1 cellular context compared by ENCODE assay signal in the genomic region with DNA sequence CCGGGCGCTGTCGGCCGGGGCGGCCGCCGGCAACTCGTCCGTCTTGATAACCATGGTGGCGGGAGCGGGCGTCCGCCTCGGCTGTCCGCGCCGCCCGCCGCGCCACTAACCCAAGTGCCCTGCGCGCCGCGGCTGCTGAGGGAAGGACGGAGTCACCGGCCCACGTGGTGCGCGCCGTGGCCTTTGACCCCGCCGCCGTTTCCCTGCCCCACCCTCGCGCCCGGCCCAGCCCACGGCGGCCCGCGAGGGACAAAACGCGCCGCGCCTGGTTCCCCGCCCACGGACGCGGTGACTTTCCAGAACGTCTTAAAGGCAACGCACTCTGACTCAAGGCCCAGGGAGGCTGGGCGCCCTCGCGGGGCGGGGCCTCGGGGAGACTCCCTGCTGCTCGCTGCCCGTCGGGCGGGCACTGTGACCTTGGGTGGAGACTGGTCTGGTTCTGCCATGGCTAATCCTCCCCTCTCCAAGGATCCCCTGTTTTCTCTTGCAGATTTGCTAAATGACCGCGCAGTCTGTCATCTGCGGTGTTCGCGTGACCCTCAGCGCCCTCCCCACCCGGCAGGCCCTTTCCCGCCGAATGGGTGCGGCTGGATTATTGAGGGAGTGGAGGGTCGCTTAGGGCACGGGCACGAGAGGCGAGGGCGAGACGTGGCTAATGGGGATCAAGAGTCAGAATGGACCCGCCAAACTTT.
A peak's percentile ranks its signal among the peaks of the same experiment; 100 is the strongest.
TF ChIP-seq lines count a peak whose summit lies in the region.

A gene with protein sequence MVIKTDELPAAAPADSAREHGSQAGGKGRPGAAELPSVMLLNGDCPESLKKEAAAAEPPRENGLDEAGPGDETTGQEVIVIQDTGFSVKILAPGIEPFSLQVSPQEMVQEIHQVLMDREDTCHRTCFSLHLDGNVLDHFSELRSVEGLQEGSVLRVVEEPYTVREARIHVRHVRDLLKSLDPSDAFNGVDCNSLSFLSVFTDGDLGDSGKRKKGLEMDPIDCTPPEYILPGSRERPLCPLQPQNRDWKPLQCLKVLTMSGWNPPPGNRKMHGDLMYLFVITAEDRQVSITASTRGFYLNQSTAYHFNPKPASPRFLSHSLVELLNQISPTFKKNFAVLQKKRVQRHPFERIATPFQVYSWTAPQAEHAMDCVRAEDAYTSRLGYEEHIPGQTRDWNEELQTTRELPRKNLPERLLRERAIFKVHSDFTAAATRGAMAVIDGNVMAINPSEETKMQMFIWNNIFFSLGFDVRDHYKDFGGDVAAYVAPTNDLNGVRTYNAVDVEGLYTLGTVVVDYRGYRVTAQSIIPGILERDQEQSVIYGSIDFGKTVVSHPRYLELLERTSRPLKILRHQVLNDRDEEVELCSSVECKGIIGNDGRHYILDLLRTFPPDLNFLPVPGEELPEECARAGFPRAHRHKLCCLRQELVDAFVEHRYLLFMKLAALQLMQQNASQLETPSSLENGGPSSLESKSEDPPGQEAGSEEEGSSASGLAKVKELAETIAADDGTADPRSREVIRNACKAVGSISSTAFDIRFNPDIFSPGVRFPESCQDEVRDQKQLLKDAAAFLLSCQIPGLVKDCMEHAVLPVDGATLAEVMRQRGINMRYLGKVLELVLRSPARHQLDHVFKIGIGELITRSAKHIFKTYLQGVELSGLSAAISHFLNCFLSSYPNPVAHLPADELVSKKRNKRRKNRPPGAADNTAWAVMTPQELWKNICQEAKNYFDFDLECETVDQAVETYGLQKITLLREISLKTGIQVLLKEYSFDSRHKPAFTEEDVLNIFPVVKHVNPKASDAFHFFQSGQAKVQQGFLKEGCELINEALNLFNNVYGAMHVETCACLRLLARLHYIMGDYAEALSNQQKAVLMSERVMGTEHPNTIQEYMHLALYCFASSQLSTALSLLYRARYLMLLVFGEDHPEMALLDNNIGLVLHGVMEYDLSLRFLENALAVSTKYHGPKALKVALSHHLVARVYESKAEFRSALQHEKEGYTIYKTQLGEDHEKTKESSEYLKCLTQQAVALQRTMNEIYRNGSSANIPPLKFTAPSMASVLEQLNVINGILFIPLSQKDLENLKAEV (N-terminal part only) (minus strand): TSS at position 157 of the 692 bp plus-strand sequence. CDS start 103 bp downstream, at position 54.

TF ChIP-seq in HEK293, 187 proteins besides CTCF, POLR2A, EP300 and RAD21 (continued from another document and continues in another):
- TF ChIP-seq, protein P1, sequence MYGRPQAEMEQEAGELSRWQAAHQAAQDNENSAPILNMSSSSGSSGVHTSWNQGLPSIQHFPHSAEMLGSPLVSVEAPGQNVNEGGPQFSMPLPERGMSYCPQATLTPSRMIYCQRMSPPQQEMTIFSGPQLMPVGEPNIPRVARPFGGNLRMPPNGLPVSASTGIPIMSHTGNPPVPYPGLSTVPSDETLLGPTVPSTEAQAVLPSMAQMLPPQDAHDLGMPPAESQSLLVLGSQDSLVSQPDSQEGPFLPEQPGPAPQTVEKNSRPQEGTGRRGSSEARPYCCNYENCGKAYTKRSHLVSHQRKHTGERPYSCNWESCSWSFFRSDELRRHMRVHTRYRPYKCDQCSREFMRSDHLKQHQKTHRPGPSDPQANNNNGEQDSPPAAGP (tag by site-specific recombination; IDR thresholded peaks at IDR 0.05), result peak; percentile 84
- TF ChIP-seq, protein P2, sequence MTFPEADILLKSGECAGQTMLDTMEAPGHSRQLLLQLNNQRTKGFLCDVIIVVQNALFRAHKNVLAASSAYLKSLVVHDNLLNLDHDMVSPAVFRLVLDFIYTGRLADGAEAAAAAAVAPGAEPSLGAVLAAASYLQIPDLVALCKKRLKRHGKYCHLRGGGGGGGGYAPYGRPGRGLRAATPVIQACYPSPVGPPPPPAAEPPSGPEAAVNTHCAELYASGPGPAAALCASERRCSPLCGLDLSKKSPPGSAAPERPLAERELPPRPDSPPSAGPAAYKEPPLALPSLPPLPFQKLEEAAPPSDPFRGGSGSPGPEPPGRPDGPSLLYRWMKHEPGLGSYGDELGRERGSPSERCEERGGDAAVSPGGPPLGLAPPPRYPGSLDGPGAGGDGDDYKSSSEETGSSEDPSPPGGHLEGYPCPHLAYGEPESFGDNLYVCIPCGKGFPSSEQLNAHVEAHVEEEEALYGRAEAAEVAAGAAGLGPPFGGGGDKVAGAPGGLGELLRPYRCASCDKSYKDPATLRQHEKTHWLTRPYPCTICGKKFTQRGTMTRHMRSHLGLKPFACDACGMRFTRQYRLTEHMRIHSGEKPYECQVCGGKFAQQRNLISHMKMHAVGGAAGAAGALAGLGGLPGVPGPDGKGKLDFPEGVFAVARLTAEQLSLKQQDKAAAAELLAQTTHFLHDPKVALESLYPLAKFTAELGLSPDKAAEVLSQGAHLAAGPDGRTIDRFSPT (tag by site-specific recombination; IDR thresholded peaks at IDR 0.05), result peak; percentile 88
- TF ChIP-seq, protein P3, sequence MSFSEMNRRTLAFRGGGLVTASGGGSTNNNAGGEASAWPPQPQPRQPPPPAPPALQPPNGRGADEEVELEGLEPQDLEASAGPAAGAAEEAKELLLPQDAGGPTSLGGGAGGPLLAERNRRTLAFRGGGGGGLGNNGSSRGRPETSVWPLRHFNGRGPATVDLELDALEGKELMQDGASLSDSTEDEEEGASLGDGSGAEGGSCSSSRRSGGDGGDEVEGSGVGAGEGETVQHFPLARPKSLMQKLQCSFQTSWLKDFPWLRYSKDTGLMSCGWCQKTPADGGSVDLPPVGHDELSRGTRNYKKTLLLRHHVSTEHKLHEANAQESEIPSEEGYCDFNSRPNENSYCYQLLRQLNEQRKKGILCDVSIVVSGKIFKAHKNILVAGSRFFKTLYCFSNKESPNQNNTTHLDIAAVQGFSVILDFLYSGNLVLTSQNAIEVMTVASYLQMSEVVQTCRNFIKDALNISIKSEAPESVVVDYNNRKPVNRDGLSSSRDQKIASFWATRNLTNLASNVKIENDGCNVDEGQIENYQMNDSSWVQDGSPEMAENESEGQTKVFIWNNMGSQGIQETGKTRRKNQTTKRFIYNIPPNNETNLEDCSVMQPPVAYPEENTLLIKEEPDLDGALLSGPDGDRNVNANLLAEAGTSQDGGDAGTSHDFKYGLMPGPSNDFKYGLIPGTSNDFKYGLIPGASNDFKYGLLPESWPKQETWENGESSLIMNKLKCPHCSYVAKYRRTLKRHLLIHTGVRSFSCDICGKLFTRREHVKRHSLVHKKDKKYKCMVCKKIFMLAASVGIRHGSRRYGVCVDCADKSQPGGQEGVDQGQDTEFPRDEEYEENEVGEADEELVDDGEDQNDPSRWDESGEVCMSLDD (tag by site-specific recombination; IDR thresholded peaks at IDR 0.05), result peak; percentile 48; the same call in 1 of the 2 replicates
- TF ChIP-seq ZNF555 (tag by site-specific recombination; conservative IDR thresholded peaks at IDR 0.05), result no peak
- peak; percentile 95 for TF ChIP-seq ZNF561 (tag by site-specific recombination; IDR thresholded peaks at IDR 0.05; ENCODE audit: borderline replicate concordance)
- TF ChIP-seq ZNF394 (tag by site-specific recombination; IDR thresholded peaks at IDR 0.05; ENCODE audit: borderline replicate concordance), result peak; percentile 42; the same call in 1 of the 2 replicates
- TF ChIP-seq, protein P4, sequence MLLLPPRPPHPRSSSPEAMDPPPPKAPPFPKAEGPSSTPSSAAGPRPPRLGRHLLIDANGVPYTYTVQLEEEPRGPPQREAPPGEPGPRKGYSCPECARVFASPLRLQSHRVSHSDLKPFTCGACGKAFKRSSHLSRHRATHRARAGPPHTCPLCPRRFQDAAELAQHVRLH (tag by site-specific recombination; IDR thresholded peaks at IDR 0.05), result no peak
- TF ChIP-seq, protein P5, sequence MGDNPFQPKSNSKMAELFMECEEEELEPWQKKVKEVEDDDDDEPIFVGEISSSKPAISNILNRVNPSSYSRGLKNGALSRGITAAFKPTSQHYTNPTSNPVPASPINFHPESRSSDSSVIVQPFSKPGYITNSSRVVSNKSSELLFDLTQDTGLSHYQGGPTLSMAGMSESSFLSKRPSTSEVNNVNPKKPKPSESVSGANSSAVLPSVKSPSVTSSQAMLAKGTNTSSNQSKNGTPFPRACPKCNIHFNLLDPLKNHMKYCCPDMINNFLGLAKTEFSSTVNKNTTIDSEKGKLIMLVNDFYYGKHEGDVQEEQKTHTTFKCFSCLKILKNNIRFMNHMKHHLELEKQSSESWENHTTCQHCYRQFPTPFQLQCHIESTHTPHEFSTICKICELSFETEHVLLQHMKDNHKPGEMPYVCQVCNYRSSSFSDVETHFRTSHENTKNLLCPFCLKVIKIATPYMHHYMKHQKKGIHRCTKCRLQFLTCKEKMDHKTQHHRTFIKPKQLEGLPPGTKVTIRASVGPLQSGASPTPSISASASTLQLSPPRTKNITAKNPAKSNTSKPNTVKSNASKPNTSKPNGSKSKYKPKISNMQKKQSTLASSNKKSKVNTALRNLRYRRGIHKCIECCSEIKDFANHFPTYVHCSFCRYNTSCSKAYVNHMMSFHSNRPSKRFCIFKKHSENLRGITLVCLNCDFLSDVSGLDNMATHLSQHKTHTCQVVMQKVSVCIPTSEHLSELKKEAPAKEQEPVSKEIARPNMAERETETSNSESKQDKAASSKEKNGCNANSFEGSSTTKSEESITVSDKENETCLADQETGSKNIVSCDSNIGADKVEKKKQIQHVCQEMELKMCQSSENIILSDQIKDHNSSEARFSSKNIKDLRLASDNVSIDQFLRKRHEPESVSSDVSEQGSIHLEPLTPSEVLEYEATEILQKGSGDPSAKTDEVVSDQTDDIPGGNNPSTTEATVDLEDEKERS (tag by site-specific recombination; IDR thresholded peaks at IDR 0.05), result no peak
- TF ChIP-seq ZNF501 (tag by site-specific recombination; IDR thresholded peaks at IDR 0.05), result peak; percentile 76
- TF ChIP-seq ZNF785 (tag by site-specific recombination; IDR thresholded peaks at IDR 0.05), result no peak
- TF ChIP-seq MZF1 (tag by site-specific recombination; IDR thresholded peaks at IDR 0.05; ENCODE audit: borderline replicate concordance), result no peak; the same call in 1 of the 2 replicates
- no peak for TF ChIP-seq ZBTB21 (tag by site-specific recombination; IDR thresholded peaks at IDR 0.05)
- no peak for TF ChIP-seq HOXD13 (CRISPR knock-in tag; IDR thresholded peaks at IDR 0.05; ENCODE audit: borderline replicate concordance)
- TF ChIP-seq KLF7 (tag by site-specific recombination; IDR thresholded peaks at IDR 0.05; ENCODE audit: borderline replicate concordance), result peak; percentile 64; the same call in 1 of the 2 replicates
- TF ChIP-seq ZNF776 (tag by site-specific recombination; IDR thresholded peaks at IDR 0.05; ENCODE audit: borderline replicate concordance), result no peak
- TF ChIP-seq ZNF133 (tag by site-specific recombination; IDR thresholded peaks at IDR 0.05), result no peak
- TF ChIP-seq ZNF214 (tag by site-specific recombination; IDR thresholded peaks at IDR 0.05; ENCODE audit: borderline replicate concordance), result no peak
- peak; percentile 33; the same call in 1 of the 2 replicates for TF ChIP-seq WT1 (tag by site-specific recombination; IDR thresholded peaks at IDR 0.05)
- TF ChIP-seq YY1 (tag by site-specific recombination; IDR thresholded peaks at IDR 0.05), result 0 out of 2 replicates have a peak, but pooled peaks have one; percentile 53
- TF ChIP-seq, protein P6, sequence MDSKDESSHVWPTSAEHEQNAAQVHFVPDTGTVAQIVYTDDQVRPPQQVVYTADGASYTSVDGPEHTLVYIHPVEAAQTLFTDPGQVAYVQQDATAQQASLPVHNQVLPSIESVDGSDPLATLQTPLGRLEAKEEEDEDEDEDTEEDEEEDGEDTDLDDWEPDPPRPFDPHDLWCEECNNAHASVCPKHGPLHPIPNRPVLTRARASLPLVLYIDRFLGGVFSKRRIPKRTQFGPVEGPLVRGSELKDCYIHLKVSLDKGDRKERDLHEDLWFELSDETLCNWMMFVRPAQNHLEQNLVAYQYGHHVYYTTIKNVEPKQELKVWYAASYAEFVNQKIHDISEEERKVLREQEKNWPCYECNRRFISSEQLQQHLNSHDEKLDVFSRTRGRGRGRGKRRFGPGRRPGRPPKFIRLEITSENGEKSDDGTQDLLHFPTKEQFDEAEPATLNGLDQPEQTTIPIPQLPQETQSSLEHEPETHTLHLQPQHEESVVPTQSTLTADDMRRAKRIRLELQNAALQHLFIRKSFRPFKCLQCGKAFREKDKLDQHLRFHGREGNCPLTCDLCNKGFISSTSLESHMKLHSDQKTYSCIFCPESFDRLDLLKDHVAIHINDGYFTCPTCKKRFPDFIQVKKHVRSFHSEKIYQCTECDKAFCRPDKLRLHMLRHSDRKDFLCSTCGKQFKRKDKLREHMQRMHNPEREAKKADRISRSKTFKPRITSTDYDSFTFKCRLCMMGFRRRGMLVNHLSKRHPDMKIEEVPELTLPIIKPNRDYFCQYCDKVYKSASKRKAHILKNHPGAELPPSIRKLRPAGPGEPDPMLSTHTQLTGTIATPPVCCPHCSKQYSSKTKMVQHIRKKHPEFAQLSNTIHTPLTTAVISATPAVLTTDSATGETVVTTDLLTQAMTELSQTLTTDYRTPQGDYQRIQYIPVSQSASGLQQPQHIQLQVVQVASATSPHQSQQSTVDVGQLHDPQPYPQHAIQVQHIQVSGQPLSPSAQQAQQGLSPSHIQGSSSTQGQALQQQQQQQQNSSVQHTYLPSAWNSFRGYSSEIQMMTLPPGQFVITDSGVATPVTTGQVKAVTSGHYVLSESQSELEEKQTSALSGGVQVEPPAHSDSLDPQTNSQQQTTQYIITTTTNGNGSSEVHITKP (tag by site-specific recombination; IDR thresholded peaks at IDR 0.05), result peak; percentile 63
- TF ChIP-seq ZNF202 (tag by site-specific recombination; IDR thresholded peaks at IDR 0.05; ENCODE audit: borderline replicate concordance), result no peak
- no peak for TF ChIP-seq TCF7L2 (IDR thresholded peaks at IDR 0.05; ENCODE audit: borderline replicate concordance, low read depth, low read length)
- peak; percentile 82 for TF ChIP-seq ZBTB8A (tag by site-specific recombination; IDR thresholded peaks at IDR 0.05)
- no peak for TF ChIP-seq ZBTB7A (tag by site-specific recombination; IDR thresholded peaks at IDR 0.05; ENCODE audit: low read depth)
- TF ChIP-seq, protein P7, sequence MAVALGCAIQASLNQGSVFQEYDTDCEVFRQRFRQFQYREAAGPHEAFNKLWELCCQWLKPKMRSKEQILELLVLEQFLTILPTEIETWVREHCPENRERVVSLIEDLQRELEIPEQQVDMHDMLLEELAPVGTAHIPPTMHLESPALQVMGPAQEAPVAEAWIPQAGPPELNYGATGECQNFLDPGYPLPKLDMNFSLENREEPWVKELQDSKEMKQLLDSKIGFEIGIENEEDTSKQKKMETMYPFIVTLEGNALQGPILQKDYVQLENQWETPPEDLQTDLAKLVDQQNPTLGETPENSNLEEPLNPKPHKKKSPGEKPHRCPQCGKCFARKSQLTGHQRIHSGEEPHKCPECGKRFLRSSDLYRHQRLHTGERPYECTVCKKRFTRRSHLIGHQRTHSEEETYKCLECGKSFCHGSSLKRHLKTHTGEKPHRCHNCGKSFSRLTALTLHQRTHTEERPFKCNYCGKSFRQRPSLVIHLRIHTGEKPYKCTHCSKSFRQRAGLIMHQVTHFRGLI (tag by site-specific recombination; IDR thresholded peaks at IDR 0.05), result peak; percentile 73
- TF ChIP-seq ZNF175 (tag by site-specific recombination; IDR thresholded peaks at IDR 0.05), result no peak
- peak; percentile 74 for TF ChIP-seq SP2 (tag by site-specific recombination; IDR thresholded peaks at IDR 0.05)
- TF ChIP-seq ZNF146 (tag by site-specific recombination; IDR thresholded peaks at IDR 0.05), result no peak
- TF ChIP-seq, protein P8, sequence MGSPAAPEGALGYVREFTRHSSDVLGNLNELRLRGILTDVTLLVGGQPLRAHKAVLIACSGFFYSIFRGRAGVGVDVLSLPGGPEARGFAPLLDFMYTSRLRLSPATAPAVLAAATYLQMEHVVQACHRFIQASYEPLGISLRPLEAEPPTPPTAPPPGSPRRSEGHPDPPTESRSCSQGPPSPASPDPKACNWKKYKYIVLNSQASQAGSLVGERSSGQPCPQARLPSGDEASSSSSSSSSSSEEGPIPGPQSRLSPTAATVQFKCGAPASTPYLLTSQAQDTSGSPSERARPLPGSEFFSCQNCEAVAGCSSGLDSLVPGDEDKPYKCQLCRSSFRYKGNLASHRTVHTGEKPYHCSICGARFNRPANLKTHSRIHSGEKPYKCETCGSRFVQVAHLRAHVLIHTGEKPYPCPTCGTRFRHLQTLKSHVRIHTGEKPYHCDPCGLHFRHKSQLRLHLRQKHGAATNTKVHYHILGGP (tag by site-specific recombination; IDR thresholded peaks at IDR 0.05), result no peak
- peak; percentile 51; the same call in 1 of the 2 replicates for TF ChIP-seq ZNF610 (tag by site-specific recombination; IDR thresholded peaks at IDR 0.05; ENCODE audit: borderline replicate concordance)
